Comparison of ENCODE assay signal across 9 cellular contexts in the genomic region with DNA sequence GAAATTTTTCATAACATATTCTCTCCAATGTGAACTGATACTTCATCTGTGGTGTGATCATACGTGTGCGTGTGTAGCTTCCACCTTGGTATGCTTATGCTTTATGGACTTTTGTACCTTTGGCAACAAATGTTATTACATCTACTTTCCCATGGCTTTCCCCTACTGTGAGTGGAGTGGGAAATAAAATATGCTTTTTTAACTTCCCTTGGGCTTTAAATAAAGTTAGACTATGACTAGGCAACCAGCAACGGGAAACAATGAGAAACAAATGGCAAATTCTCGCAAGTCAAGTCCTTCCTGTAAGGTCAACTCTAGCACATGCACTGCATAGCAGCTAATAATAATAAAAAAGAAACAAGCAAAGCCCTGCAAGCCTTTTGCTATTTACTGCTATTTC.
"Had no signal": no experiment of that assay in that cellular context is flagged by ENCODE, and none has a peak within 500 bp of the region (broad histone marks: within the 10 kb centered on the region; RNA-seq: fewer than 3 reads in every experiment).

No MANE protein-coding gene starts in this region.

- H3K27me3 ChIP-seq: transverse colon had no signal

- ATAC-seq: left colon; naive thymus-derived CD4-positive, alpha-beta T cell had no signal

- DNase-seq: activated effector memory CD4-positive, alpha-beta T cell treated with Interleukin-2 at 50 U/mL for 16 hours; activated T-cell treated with anti-CD3 and anti-CD28 coated beads, Interleukin-2, amount 50 U/mL, for 24 hours; amniotic stem cell; left colon; naive thymus-derived CD4-positive, alpha-beta T cell; occipital lobe; SHP77 treated with DMSO at 0.1 percent for 48 hours; small intestine; transverse colon had no signal

- H3K4me3 ChIP-seq: transverse colon had no signal

- H3K36me3 ChIP-seq: transverse colon had no signal
